Comparison of ENCODE assay signal across 9 cellular contexts in the genomic region with DNA sequence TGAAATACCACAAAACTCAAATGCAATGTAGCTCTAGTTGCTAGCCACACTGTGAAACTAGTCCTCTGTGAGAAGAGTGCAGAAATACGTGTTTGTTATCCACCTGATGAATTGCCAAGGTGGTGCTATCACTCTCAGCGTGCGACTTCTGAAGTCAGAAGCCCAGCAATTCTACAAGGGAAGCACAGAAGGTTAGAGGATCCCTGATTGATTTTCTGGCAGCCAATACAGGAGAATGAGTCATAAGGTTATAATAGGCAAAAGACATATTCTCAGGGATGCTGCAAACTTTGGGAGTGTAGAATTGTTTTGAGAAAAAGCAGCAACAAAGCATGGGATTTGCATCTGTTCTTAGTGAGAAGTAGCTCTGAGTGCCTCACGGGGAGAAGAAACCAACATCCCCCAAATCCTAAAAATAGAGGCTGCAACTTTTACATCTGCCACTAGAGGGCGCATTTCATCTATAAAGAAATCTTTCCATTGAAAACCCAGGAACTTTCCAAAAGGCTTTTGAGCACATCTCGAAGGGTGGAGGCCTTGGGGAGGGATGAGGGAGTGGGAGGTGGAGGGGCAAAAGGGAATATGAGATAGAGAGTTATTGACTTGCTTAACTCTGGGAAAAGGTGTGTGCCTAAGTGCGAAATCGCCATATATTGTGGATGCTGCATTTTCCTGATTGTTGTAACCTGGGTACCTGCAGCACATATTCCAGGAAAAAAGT.
DNase-seq lines count a peak whose midpoint lies in the region; ATAC-seq, FAIRE-seq and TF ChIP-seq lines count a peak whose summit lies in the region.
"Had no signal": no experiment of that assay in that cellular context is flagged by ENCODE, and none has a peak within 500 bp of the region (broad histone marks: within the 10 kb centered on the region; RNA-seq: fewer than 3 reads in every experiment).

No MANE protein-coding gene starts in this region.

- TF ChIP-seq POLR2A in K562 (conservative IDR thresholded peaks at IDR 0.05), result no peak

- no peak overlapping the region for H3K4me2 ChIP-seq in K562 (ENCODE audit: insufficient read depth, low read length)

- peak; percentile 82 for FAIRE-seq in K562 (lab: Jason Lieb, UNC)

- peak; percentile 58 to 62 for TF ChIP-seq RAD21 in K562 (CRISPR knock-in tag; conservative IDR thresholded peaks at IDR 0.05 in 1 of 2, IDR thresholded peaks at IDR 0.05 in 1 of 2)

- no peaks in the 10 kb centered on the region for H3K36me3 Mint-ChIP-seq in stimulated activated effector memory CD8-positive, alpha-beta T cell treated with anti-CD3 and anti-CD28 coated beads, Interleukin-12 subunit alpha, Interleukin-12 subunit beta, amount 100 ng/mL, for 72 hours

- DNase-seq in D341Med (ENCODE audit: low spot score) (peak; percentile 47), NCI-H748 treated with DMSO at 0.1 percent for 48 hours (lab: John Stamatoyannopoulos, UW) (peak; percentile 44), K562 (ENCODE audit: extremely low read depth in 1 of 4, low spot score in 3 of 4) (peak; percentile 34 to 54 (median 44)), iris pigment epithelial cell (ENCODE audit: low read depth) (peak; percentile 23), posterior vena cava (ENCODE audit: low spot score) (no peak)
- DNase-seq in stimulated activated effector memory CD8-positive, alpha-beta T cell treated with anti-CD3 and anti-CD28 coated beads, Interleukin-12 subunit alpha, Interleukin-12 subunit beta, amount 100 ng/mL, for 72 hours (ENCODE audit: low spot score in 2 of 2), result peak; percentile 19 to 65

- H3K36me3 ChIP-seq in HEK293 (ENCODE audit: control insufficient read depth in 2 of 2, insufficient read depth in 1 of 2, low read length in 2 of 2) (no peaks in the 10 kb centered on the region), K562 (ENCODE audit: control insufficient read depth, insufficient read depth, low read length) (no peaks in the 10 kb centered on the region)

- no peak overlapping the region for H3K4me3 Mint-ChIP-seq in stimulated activated effector memory CD8-positive, alpha-beta T cell treated with anti-CD3 and anti-CD28 coated beads, Interleukin-12 subunit alpha, Interleukin-12 subunit beta, amount 100 ng/mL, for 72 hours

- in situ Hi-C loops in K562 (cut with MboI), result no loop called here

- no peaks in the 10 kb centered on the region for H4K20me1 ChIP-seq in K562 (replicated peaks; ENCODE audit: control insufficient read depth, insufficient read depth, low read length)

- H3K4me1 Mint-ChIP-seq in stimulated activated effector memory CD8-positive, alpha-beta T cell treated with anti-CD3 and anti-CD28 coated beads, Interleukin-12 subunit alpha, Interleukin-12 subunit beta, amount 100 ng/mL, for 72 hours, result no peaks in the 10 kb centered on the region

- H3K27ac ChIP-seq in HEK293 (ENCODE audit: extremely low read depth, low read depth, low read length) (no peak overlapping the region), K562 (ENCODE audit: extremely low read depth, low read depth, low read length) (no peak overlapping the region)
- H3K27ac ChIP-seq: skin epidermis had no signal

- ATAC-seq in K562 (peak; percentile 42), HG03565 (IDR thresholded peaks at IDR 0.05; ENCODE audit: unreplicated experiment) (no peak)
- ATAC-seq in stimulated activated effector memory CD8-positive, alpha-beta T cell treated with anti-CD3 and anti-CD28 coated beads, Interleukin-12 subunit alpha, Interleukin-12 subunit beta, amount 100 ng/mL, for 72 hours, result no peak

- H2AFZ ChIP-seq in K562 (ENCODE audit: low read depth, low read length), result no peak overlapping the region

- H3K9me3 ChIP-seq in HEK293 (ENCODE audit: control insufficient read depth, insufficient read depth, low read depth, low read length) (no peaks in the 10 kb centered on the region), K562 (replicated peaks; ENCODE audit: control insufficient read depth, insufficient read depth, low read depth, low read length) (no peaks in the 10 kb centered on the region)

- POLR2A ChIA-PET in HEK293 (lab: Yijun Ruan, JAX) (no interaction called here), K562 (lab: Yijun Ruan, JAX) (interaction anchor here (0.6 kb wide), 1 partner anchor 1991 kb away, joined by 3 read pairs; no protein-coding TSS in a partner anchor)

- H3K9me1 ChIP-seq in K562 (ENCODE audit: control insufficient read depth, insufficient read depth, low read length), result no peaks in the 10 kb centered on the region

- H3K27ac Mint-ChIP-seq in stimulated activated effector memory CD8-positive, alpha-beta T cell treated with anti-CD3 and anti-CD28 coated beads, Interleukin-12 subunit alpha, Interleukin-12 subunit beta, amount 100 ng/mL, for 72 hours, result no peak overlapping the region

- H3K27me3 ChIP-seq in K562 (ENCODE audit: control insufficient read depth in 2 of 2, insufficient read depth in 2 of 2, low read length in 2 of 2), result peaks cover 0 to 11% of the 10 kb centered on the region in 2 experiments; a peak in 2 of 5 replicates

- CTCF ChIA-PET in HEK293 (lab: Yijun Ruan, JAX) (interaction anchor here (0.7 to 3.9 kb wide), 22 partner anchors 9 to 1565 kb away, joined by 3 to 42 read pairs (median 4); no protein-coding TSS in a partner anchor), K562 (lab: Yijun Ruan, JAX; ENCODE audit: low intra/inter-chr PET ratio) (interaction anchor here (0.6 to 0.7 kb wide), 2 partner anchors 300 to 1573 kb away, joined by 3 read pairs; no protein-coding TSS in a partner anchor)

- no peak overlapping the region for H3K9ac ChIP-seq in K562 (ENCODE audit: insufficient read depth in 1 of 2, low read depth in 2 of 2, low read length in 2 of 2)

- TF ChIP-seq CTCF in HEK293 (tag by site-specific recombination; IDR thresholded peaks at IDR 0.05) (0 out of 2 replicates have a peak, but pooled peaks have one; percentile 13), K562 (IDR thresholded peaks at IDR 0.05 in 2 of 3, conservative IDR thresholded peaks at IDR 0.05 in 1 of 3; ENCODE audit: insufficient read depth in 2 of 3, low read depth in 1 of 3, low read length in 3 of 3) (peak; percentile 39 to 70 (median 68); a peak in 5 of 6 replicates)

- no peak for TF ChIP-seq EP300 in K562 (IDR thresholded peaks at IDR 0.05; ENCODE audit: low read length)

- H3K4me3 ChIP-seq in HEK293 (ENCODE audit: low read depth, low read length), result no peak overlapping the region
- no peak overlapping the region for H3K4me3 ChIP-seq in K562
- H3K4me3 ChIP-seq: skin epidermis had no signal

- H3K4me1 ChIP-seq in HEK293 (ENCODE audit: control insufficient read depth, insufficient read depth, low read length) (0 out of 2 replicates have a peak, but pooled peaks cover 2% of the 10 kb centered on the region), K562 (replicated peaks in 1 of 2; ENCODE audit: control insufficient read depth in 2 of 2, insufficient read depth in 2 of 2, low read length in 2 of 2) (no peaks in the 10 kb centered on the region; a peak in 1 of 5 replicates)

- H3K79me2 ChIP-seq in K562 (ENCODE audit: control insufficient read depth, insufficient read depth, low read length), result no peaks in the 10 kb centered on the region

- intact Hi-C loops in K562 (cut with micrococcal nuclease) (loop anchor here (2.0 to 10.0 kb wide), 3 partner anchors 33 to 321 kb away; no protein-coding TSS in a partner anchor), posterior vena cava (cut with DNase I) (no loop called here)

- 19% methylated on average over 8 of the region's 8 CpGs for WGBS in K562 (ENCODE audit: insufficient coverage, low coverage, missing lambda C conversion rate)

- no TSS peak for BruUV-seq in K562 (replicated peaks; lab: Mats Ljungman, UMichigan)

- H3K9me3 Mint-ChIP-seq in stimulated activated effector memory CD8-positive, alpha-beta T cell treated with anti-CD3 and anti-CD28 coated beads, Interleukin-12 subunit alpha, Interleukin-12 subunit beta, amount 100 ng/mL, for 72 hours, result no peaks in the 10 kb centered on the region

TF ChIP-seq in HEK293, 187 proteins besides CTCF, POLR2A, EP300 and RAD21 (continues in another document):
- TF ChIP-seq, protein P1, sequence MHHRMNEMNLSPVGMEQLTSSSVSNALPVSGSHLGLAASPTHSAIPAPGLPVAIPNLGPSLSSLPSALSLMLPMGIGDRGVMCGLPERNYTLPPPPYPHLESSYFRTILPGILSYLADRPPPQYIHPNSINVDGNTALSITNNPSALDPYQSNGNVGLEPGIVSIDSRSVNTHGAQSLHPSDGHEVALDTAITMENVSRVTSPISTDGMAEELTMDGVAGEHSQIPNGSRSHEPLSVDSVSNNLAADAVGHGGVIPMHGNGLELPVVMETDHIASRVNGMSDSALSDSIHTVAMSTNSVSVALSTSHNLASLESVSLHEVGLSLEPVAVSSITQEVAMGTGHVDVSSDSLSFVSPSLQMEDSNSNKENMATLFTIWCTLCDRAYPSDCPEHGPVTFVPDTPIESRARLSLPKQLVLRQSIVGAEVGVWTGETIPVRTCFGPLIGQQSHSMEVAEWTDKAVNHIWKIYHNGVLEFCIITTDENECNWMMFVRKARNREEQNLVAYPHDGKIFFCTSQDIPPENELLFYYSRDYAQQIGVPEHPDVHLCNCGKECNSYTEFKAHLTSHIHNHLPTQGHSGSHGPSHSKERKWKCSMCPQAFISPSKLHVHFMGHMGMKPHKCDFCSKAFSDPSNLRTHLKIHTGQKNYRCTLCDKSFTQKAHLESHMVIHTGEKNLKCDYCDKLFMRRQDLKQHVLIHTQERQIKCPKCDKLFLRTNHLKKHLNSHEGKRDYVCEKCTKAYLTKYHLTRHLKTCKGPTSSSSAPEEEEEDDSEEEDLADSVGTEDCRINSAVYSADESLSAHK (tag by site-specific recombination; IDR thresholded peaks at IDR 0.05), result 0 out of 2 replicates have a peak, but pooled peaks have one; percentile 25

TF ChIP-seq in K562, 482 proteins besides CTCF, POLR2A, EP300 and RAD21 (continues in another document):
- no peak for TF ChIP-seq SOX6 (IDR thresholded peaks at IDR 0.05)
- TF ChIP-seq GABPA (tag; conservative IDR thresholded peaks at IDR 0.05; ENCODE audit: low read depth), result no peak
- TF ChIP-seq HDAC6 (IDR thresholded peaks at IDR 0.05; ENCODE audit: low read depth, low read length), result no peak
